ENCODE assay signal across 1 cellular context in genomic region chr17:76264755-76265623, GRCh38.
TF ChIP-seq lines count a peak whose summit lies in the region.

Gene UBALD2, plus strand, starts transcription at chr17:76265348. Its CDS starts 158 bp downstream, at chr17:76265506.

TF ChIP-seq in HEK293, 187 proteins besides CTCF, POLR2A, EP300 and RAD21 (continued from another document and continues in another):
- TF ChIP-seq ZBTB49 (tag by site-specific recombination; IDR thresholded peaks at IDR 0.05; ENCODE audit: low read depth) (no peak), ZNF335 (tag by site-specific recombination; conservative IDR thresholded peaks at IDR 0.05) (peak; percentile 46), ZNF645 (tag by site-specific recombination; IDR thresholded peaks at IDR 0.05) (no peak), PRDM6 (tag by site-specific recombination; IDR thresholded peaks at IDR 0.05) (no peak), ZBTB7A (tag by site-specific recombination; IDR thresholded peaks at IDR 0.05; ENCODE audit: low read depth) (no peak), ZNF639 (tag by site-specific recombination; IDR thresholded peaks at IDR 0.05) (no peak), SP2 (tag by site-specific recombination; IDR thresholded peaks at IDR 0.05) (peak; percentile 99), ZSCAN23 (tag by site-specific recombination; IDR thresholded peaks at IDR 0.05) (no peak), HOXC10 (CRISPR knock-in tag; IDR thresholded peaks at IDR 0.05) (no peak), ATF2 (tag by site-specific recombination; IDR thresholded peaks at IDR 0.05; ENCODE audit: low read depth) (peak; percentile 83), ZNF423 (tag by site-specific recombination; IDR thresholded peaks at IDR 0.05) (no peak), SCRT1 (tag by site-specific recombination; IDR thresholded peaks at IDR 0.05; ENCODE audit: borderline replicate concordance) (no peak), ELK4 (IDR thresholded peaks at IDR 0.05; ENCODE audit: borderline replicate concordance, low read depth, low read length) (no peak), FEZF1 (tag by site-specific recombination; IDR thresholded peaks at IDR 0.05) (0 out of 2 replicates have a peak, but pooled peaks have one; percentile 24), ZNF747 (tag by site-specific recombination; IDR thresholded peaks at IDR 0.05) (no peak), ZNF768 (tag by site-specific recombination; IDR thresholded peaks at IDR 0.05) (no peak), ZNF488 (tag by site-specific recombination; IDR thresholded peaks at IDR 0.05) (no peak), ZNF48 (tag by site-specific recombination; IDR thresholded peaks at IDR 0.05) (no peak), GLIS2 (tag by site-specific recombination; IDR thresholded peaks at IDR 0.05) (peak; percentile 100), ZBTB6 (tag by site-specific recombination; IDR thresholded peaks at IDR 0.05) (no peak), ZNF704 (tag by site-specific recombination; IDR thresholded peaks at IDR 0.05) (no peak), ZNF311 (tag by site-specific recombination; IDR thresholded peaks at IDR 0.05; ENCODE audit: borderline replicate concordance) (no peak), ZNF133 (tag by site-specific recombination; IDR thresholded peaks at IDR 0.05) (no peak), ZFP69B (tag by site-specific recombination; IDR thresholded peaks at IDR 0.05) (peak; percentile 99), ZNF521 (tag by site-specific recombination; IDR thresholded peaks at IDR 0.05) (no peak), GFI1B (tag by site-specific recombination; IDR thresholded peaks at IDR 0.05) (no peak), ZNF239 (tag by site-specific recombination; IDR thresholded peaks at IDR 0.05) (no peak), ZNF18 (tag by site-specific recombination; IDR thresholded peaks at IDR 0.05) (no peak), ZBTB10 (tag by site-specific recombination; IDR thresholded peaks at IDR 0.05) (no peak), ZNF449 (tag by site-specific recombination; IDR thresholded peaks at IDR 0.05) (no peak), ZBTB8A (tag by site-specific recombination; IDR thresholded peaks at IDR 0.05) (peak; percentile 81), SP7 (tag by site-specific recombination; IDR thresholded peaks at IDR 0.05) (peak; percentile 58), ZNF596 (tag by site-specific recombination; IDR thresholded peaks at IDR 0.05) (no peak), ZNF366 (tag by site-specific recombination; conservative IDR thresholded peaks at IDR 0.05) (peak; percentile 73), ZSCAN18 (tag by site-specific recombination; IDR thresholded peaks at IDR 0.05) (no peak)
